In the genomic region with DNA sequence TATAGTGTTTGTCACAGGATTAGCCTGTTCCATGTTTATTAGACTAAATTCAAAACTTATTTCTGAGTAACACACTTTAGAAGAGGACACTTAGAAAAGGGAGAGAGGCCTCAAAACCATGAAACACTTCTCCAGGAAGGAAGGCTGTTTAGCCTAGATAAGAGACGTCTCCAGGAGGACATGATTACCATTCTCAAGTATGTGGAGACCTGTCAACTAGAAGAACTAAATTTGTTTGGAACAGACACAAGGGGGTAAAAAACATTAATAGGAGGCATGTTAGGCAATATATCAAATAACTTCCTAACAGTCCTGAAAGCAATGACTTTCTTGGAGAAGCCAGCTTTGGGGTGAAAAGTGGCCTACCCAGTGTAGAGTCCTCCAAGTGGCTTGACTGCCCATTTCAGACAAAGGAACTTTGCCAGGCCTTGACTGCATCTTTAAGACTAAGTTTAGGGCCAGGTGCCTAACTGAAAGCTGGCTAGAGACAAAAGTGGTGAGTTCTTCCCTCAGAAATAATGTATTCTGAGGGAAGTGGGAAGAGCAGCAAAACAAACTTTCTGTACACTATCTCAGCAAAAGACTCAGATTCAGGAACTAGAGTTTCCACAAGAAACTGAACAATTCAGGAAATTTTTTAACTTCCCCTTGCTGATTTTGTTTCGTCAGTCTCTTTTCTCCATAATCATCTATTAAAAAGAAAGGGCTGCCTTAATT, we compare ENCODE assay signal across 1 cellular context.
TF ChIP-seq lines count a peak whose summit lies in the region.

No MANE protein-coding gene starts in this region.

TF ChIP-seq in GM12891, 5 proteins besides CTCF, POLR2A, EP300 and RAD21:
- TF ChIP-seq POU2F2 (IDR thresholded peaks at IDR 0.05; ENCODE audit: low read depth, low read length): no peak
- no peak for TF ChIP-seq SPI1 (IDR thresholded peaks at IDR 0.05; ENCODE audit: low read depth, low read length)
- TF ChIP-seq TAF1 (IDR thresholded peaks at IDR 0.05; ENCODE audit: low read depth, low read length): no peak
- TF ChIP-seq PAX5 (IDR thresholded peaks at IDR 0.05; ENCODE audit: insufficient read depth, low read length, severe bottlenecking): no peak
- TF ChIP-seq POLR2AphosphoS5 (IDR thresholded peaks at IDR 0.05; ENCODE audit: low read depth, low read length): no peak
